In genomic region chr6:1856381-1856780, GRCh38 we compare ENCODE assay signal across 8 cellular contexts.
A peak's percentile ranks its signal among the peaks of the same experiment; 100 is the strongest.
DNase-seq lines count a peak whose midpoint lies in the region; ATAC-seq, FAIRE-seq and TF ChIP-seq lines count a peak whose summit lies in the region.

No MANE protein-coding gene starts in this region.

- no peaks in the 10 kb centered on the region for H4K20me1 ChIP-seq in endothelial cell of umbilical vein (replicated peaks; ENCODE audit: control insufficient read depth, extremely low read depth, insufficient read depth, low read length)

- H3K9me1 ChIP-seq in endothelial cell of umbilical vein (replicated peaks; ENCODE audit: control insufficient read depth, extremely low read depth, insufficient read depth, low read length), result no peaks in the 10 kb centered on the region

- POLR2A ChIA-PET in endothelial cell of umbilical vein (lab: Charles Lee), result no interaction called here

- dilution Hi-C loops in endothelial cell of umbilical vein (cut with MboI; ENCODE audit: extremely low pct_ligation_motif_present, low sequenced_read_pairs), result no loop called here

- H3K36me3 ChIP-seq in endothelial cell of umbilical vein (ENCODE audit: control insufficient read depth in 2 of 2, extremely low read depth in 1 of 2, insufficient read depth in 2 of 2, low read length in 2 of 2), result no peaks in the 10 kb centered on the region

- no peak for TF ChIP-seq POLR2A in endothelial cell of umbilical vein (IDR thresholded peaks at IDR 0.05; ENCODE audit: low read depth, low read length)

- no peak overlapping the region for H3K4me2 ChIP-seq in endothelial cell of umbilical vein (ENCODE audit: insufficient read depth, low read length)

- H3K9ac ChIP-seq in endothelial cell of umbilical vein (replicated peaks; ENCODE audit: extremely low read depth, insufficient read depth, low read length), result no peak overlapping the region

- no peak for FAIRE-seq in endothelial cell of umbilical vein (lab: Jason Lieb, UNC)

- H3K4me1 ChIP-seq in endothelial cell of umbilical vein (ENCODE audit: control insufficient read depth, extremely low read depth, insufficient read depth, low read length), result no peaks in the 10 kb centered on the region

- no peak overlapping the region for H3K4me3 ChIP-seq in endothelial cell of umbilical vein (replicated peaks in 1 of 3; ENCODE audit: insufficient read depth in 1 of 3, low read depth in 1 of 3, low read length in 3 of 3)

- H3K79me2 ChIP-seq in endothelial cell of umbilical vein (ENCODE audit: control insufficient read depth, insufficient read depth, low read length), result no peaks in the 10 kb centered on the region

- no TSS peak for BruUV-seq in endothelial cell of umbilical vein (replicated peaks; lab: Mats Ljungman, UMichigan)

- H3K27me3 ChIP-seq in endothelial cell of umbilical vein (ENCODE audit: control insufficient read depth in 2 of 2, insufficient read depth in 2 of 2, low read length in 2 of 2), result no peaks in the 10 kb centered on the region

- peak; percentile 81 for ATAC-seq in GM18858 (IDR thresholded peaks at IDR 0.05; ENCODE audit: unreplicated experiment)
- peak; percentile 73 for ATAC-seq in HG02623 (IDR thresholded peaks at IDR 0.05; ENCODE audit: unreplicated experiment)

- DNase-seq in NCI-H146 (lab: John Stamatoyannopoulos, UW) (peak; percentile 71), endothelial cell of umbilical vein (ENCODE audit: low read depth, low spot score) (peak; percentile 21), middle frontal gyrus (ENCODE audit: extremely low spot score, low spot score) (no peak), epidermal melanocyte (ENCODE audit: insufficient read length, low spot score) (no peak), cerebellar nuclear complex (lab: John Stamatoyannopoulos, UW) (no peak)
- DNase-seq in activated CD4-positive, alpha-beta T cell treated with anti-CD3 and anti-CD28 coated beads, Interleukin-2, amount 50 U/mL, for 1 hour, result no peak

- intact Hi-C loops in endothelial cell of umbilical vein (cut with micrococcal nuclease), result no loop called here

- CTCF ChIA-PET in endothelial cell of umbilical vein (lab: Charles Lee), result no interaction called here

- H2AFZ ChIP-seq in endothelial cell of umbilical vein (ENCODE audit: low read depth, low read length), result no peak overlapping the region

- H3K27ac ChIP-seq in endothelial cell of umbilical vein (ENCODE audit: insufficient read depth, low read depth, low read length), result no peak overlapping the region

- H3K9me3 ChIP-seq in endothelial cell of umbilical vein (replicated peaks; ENCODE audit: control insufficient read depth, insufficient read depth, low read length), result no peaks in the 10 kb centered on the region

- no peak for TF ChIP-seq CTCF in endothelial cell of umbilical vein (IDR thresholded peaks at IDR 0.05; ENCODE audit: extremely low read depth in 1 of 2, insufficient read depth in 1 of 2, low read depth in 1 of 2, low read length in 2 of 2)

TF ChIP-seq in endothelial cell of umbilical vein, 7 proteins besides CTCF, POLR2A, EP300 and RAD21:
- TF ChIP-seq EZH2 (IDR thresholded peaks at IDR 0.05; ENCODE audit: borderline replicate concordance, low read depth, low read length, severe bottlenecking), result no peak
- TF ChIP-seq POLR2AphosphoS5 (IDR thresholded peaks at IDR 0.05; ENCODE audit: insufficient read depth, low read depth, low read length), result no peak
- no peak for TF ChIP-seq FOS (IDR thresholded peaks at IDR 0.05; ENCODE audit: borderline replicate concordance, insufficient read depth, low read length)
- TF ChIP-seq MAX (IDR thresholded peaks at IDR 0.05; ENCODE audit: insufficient read depth, insufficient read length), result no peak
- no peak for TF ChIP-seq MYC (IDR thresholded peaks at IDR 0.05; ENCODE audit: low read depth, low read length)
- TF ChIP-seq GATA2 (IDR thresholded peaks at IDR 0.05; ENCODE audit: insufficient read depth, insufficient read length, low read depth, low read length), result no peak
TF ChIP-seq in endothelial cell of umbilical vein: peak in this region for 0.

Comparison
In these comparisons a context has a peak if more than half of its experiments do, and no peak if none do; other contexts are left out.
1. DNase-seq: peak in NCI-H146 (single experiment) and endothelial cell of umbilical vein (single experiment); none in middle frontal gyrus (single experiment), epidermal melanocyte (single experiment), cerebellar nuclear complex (0 of 2) and activated CD4-positive, alpha-beta T cell treated with anti-CD3 and anti-CD28 coated beads, Interleukin-2, amount 50 U/mL, for 1 hour (single experiment).